In genomic region chr7:73870041-73870492, GRCh38 we compare ENCODE assay signal across 1 cellular context.
A peak's percentile ranks its signal among the peaks of the same experiment; 100 is the strongest.
TF ChIP-seq lines count a peak whose summit lies in the region.

No MANE protein-coding gene starts in this region.

TF ChIP-seq in HepG2, 621 proteins besides CTCF, POLR2A, EP300 and RAD21 (continued from another document and continues in another):
- TF ChIP-seq DZIP1 (CRISPR knock-in tag; IDR thresholded peaks at IDR 0.05) (no peak), ELF1 (CRISPR knock-in tag; IDR thresholded peaks at IDR 0.05) (peak; percentile 68), NR2F1 (CRISPR knock-in tag; IDR thresholded peaks at IDR 0.05) (peak; percentile 33 to 82; a peak in 2 of 4 replicates), PBX3 (CRISPR knock-in tag; IDR thresholded peaks at IDR 0.05; ENCODE audit: borderline replicate concordance) (no peak), TMF1 (CRISPR knock-in tag; IDR thresholded peaks at IDR 0.05; ENCODE audit: low read depth) (peak; percentile 28; the same call in 1 of the 2 replicates), ZNF709 (CRISPR knock-in tag; IDR thresholded peaks at IDR 0.05) (no peak), ZKSCAN8 (CRISPR knock-in tag; IDR thresholded peaks at IDR 0.05; ENCODE audit: borderline replicate concordance) (no peak), REST (IDR thresholded peaks at IDR 0.05; ENCODE audit: borderline replicate concordance in 1 of 2, low read depth in 1 of 2, low read length in 2 of 2) (no peak; a peak in 1 of 4 replicates), AGO2 (optimal IDR thresholded peaks at IDR 0.05; ENCODE audit: low read depth, low read length) (no peak), RAD51 (IDR thresholded peaks at IDR 0.05; ENCODE audit: borderline replicate concordance) (no peak), ZNF670 (CRISPR knock-in tag; IDR thresholded peaks at IDR 0.05; ENCODE audit: borderline replicate concordance) (peak; percentile 36; the same call in 1 of the 2 replicates), ZNF160 (CRISPR knock-in tag; IDR thresholded peaks at IDR 0.05) (no peak), TARDBP (CRISPR knock-in tag; IDR thresholded peaks at IDR 0.05) (peak; percentile 82; the same call in 1 of the 2 replicates), GATA4 (IDR thresholded peaks at IDR 0.05; ENCODE audit: borderline replicate concordance, low read depth) (no peak), ZNF136 (CRISPR knock-in tag; IDR thresholded peaks at IDR 0.05; ENCODE audit: low read depth) (no peak), MEF2D (CRISPR knock-in tag; IDR thresholded peaks at IDR 0.05) (0 out of 2 replicates have a peak, but pooled peaks have one; percentile 26), NFE2 (CRISPR knock-in tag; IDR thresholded peaks at IDR 0.05) (no peak), ZNF20 (CRISPR knock-in tag; IDR thresholded peaks at IDR 0.05) (no peak), ZNF430 (CRISPR knock-in tag; IDR thresholded peaks at IDR 0.05) (peak; percentile 39; the same call in 1 of the 2 replicates), ZBTB40 (IDR thresholded peaks at IDR 0.05) (no peak), ZBTB40 (CRISPR knock-in tag; IDR thresholded peaks at IDR 0.05) (no peak; the same call in 1 of the 2 replicates), ZNF30 (CRISPR knock-in tag; IDR thresholded peaks at IDR 0.05) (no peak), NCOA1 (CRISPR knock-in tag; IDR thresholded peaks at IDR 0.05) (no peak), ZNF678 (CRISPR knock-in tag; IDR thresholded peaks at IDR 0.05) (no peak), ZNF775 (CRISPR knock-in tag; IDR thresholded peaks at IDR 0.05; ENCODE audit: borderline replicate concordance) (no peak), ATRX (CRISPR knock-in tag; IDR thresholded peaks at IDR 0.05; ENCODE audit: borderline replicate concordance) (no peak), ZNF431 (CRISPR knock-in tag; IDR thresholded peaks at IDR 0.05; ENCODE audit: borderline replicate concordance, low read depth) (peak; percentile 76), SRSF1 (optimal IDR thresholded peaks at IDR 0.05; ENCODE audit: low read depth, low read length) (no peak), KDM4B (CRISPR knock-in tag; IDR thresholded peaks at IDR 0.05) (no peak), PAXIP1 (CRISPR knock-in tag; conservative IDR thresholded peaks at IDR 0.05) (peak; percentile 82), KLF6 (CRISPR knock-in tag; IDR thresholded peaks at IDR 0.05) (no peak), REL (CRISPR knock-in tag; conservative IDR thresholded peaks at IDR 0.05) (no peak), U2AF1 (optimal IDR thresholded peaks at IDR 0.05; ENCODE audit: low read depth, low read length) (no peak), TBX2 (CRISPR knock-in tag; IDR thresholded peaks at IDR 0.05; ENCODE audit: borderline replicate concordance) (peak; percentile 67; the same call in 1 of the 2 replicates), POGZ (CRISPR knock-in tag; IDR thresholded peaks at IDR 0.05) (peak; percentile 67), CBX1 (IDR thresholded peaks at IDR 0.05; ENCODE audit: low read depth) (peak; percentile 68), ZNF317 (CRISPR knock-in tag; IDR thresholded peaks at IDR 0.05) (peak; percentile 64; the same call in 1 of the 2 replicates), TFDP1 (CRISPR knock-in tag; IDR thresholded peaks at IDR 0.05; ENCODE audit: borderline replicate concordance) (peak; percentile 27; the same call in 1 of the 2 replicates)
- TF ChIP-seq, protein P1, sequence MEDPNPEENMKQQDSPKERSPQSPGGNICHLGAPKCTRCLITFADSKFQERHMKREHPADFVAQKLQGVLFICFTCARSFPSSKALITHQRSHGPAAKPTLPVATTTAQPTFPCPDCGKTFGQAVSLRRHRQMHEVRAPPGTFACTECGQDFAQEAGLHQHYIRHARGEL (CRISPR knock-in tag; IDR thresholded peaks at IDR 0.05), result no peak
